Comparison of ENCODE assay signal across 1 cellular context in genomic region chr1:1075148-1075935, GRCh38.
TF ChIP-seq lines count a peak whose summit lies in the region.

No MANE protein-coding gene starts in this region.

TF ChIP-seq in HCT116, 20 proteins besides CTCF, POLR2A, EP300 and RAD21 (continued from another document):
- TF ChIP-seq SRF (IDR thresholded peaks at IDR 0.05; ENCODE audit: low read depth) (no peak), EGR1 (IDR thresholded peaks at IDR 0.05; ENCODE audit: low read depth) (no peak), SIN3A (IDR thresholded peaks at IDR 0.05; ENCODE audit: low read depth) (no peak), ZNF274 (IDR thresholded peaks at IDR 0.05; ENCODE audit: low read depth, low read length) (no peak), CBX3 (IDR thresholded peaks at IDR 0.05; ENCODE audit: low read depth) (no peak), EZH2phosphoT487 (IDR thresholded peaks at IDR 0.05; ENCODE audit: borderline replicate concordance) (no peak), SP1 (IDR thresholded peaks at IDR 0.05; ENCODE audit: low read depth) (no peak), FOSL1 (IDR thresholded peaks at IDR 0.05; ENCODE audit: low read depth) (no peak), TCF7L2 (IDR thresholded peaks at IDR 0.05; ENCODE audit: borderline replicate concordance, extremely low read depth, insufficient read depth, insufficient read length) (no peak), ATF3 (IDR thresholded peaks at IDR 0.05) (no peak)
